ENCODE assay signal across 15 cellular contexts in the genomic region with DNA sequence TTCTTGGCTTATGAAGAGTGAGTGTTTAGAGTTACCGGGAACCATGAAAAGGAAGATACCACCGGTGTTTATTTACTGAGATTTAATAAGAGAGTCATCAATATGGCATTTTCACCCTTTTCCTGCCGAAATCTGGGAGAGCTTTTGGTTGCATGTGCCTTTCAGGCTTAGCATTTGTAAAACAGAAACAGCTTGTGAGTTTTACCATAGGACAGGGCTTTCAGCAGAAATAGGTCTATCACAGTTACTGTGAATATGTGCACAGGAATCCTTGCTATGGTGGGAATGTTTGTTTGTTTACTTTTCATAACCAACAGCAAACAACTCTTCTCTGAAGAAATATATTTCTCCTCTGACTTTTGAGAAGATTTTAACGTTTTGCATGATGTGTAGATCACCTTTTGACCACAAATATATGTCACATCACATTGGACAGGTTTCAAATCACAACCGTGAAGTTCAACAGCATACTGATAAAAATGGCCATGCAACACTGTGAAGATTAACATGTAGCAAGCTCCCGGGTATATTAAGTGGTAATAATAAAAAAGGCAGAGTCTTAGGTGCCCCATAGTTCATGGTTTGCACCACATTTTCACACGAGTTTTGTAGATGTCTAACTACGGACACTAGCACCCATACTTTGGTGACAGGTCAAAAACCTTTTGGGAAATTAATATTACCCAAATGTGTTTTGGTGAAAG. TPM values are rescaled to one million over a fixed set of nuclear protein-coding genes. Genes with fewer than 3 reads are reported as not detected.
DNase-seq lines count a peak whose midpoint lies in the region; ATAC-seq and TF ChIP-seq lines count a peak whose summit lies in the region.
"Had no signal": no experiment of that assay in that cellular context is flagged by ENCODE, and none has a peak within 500 bp of the region (broad histone marks: within the 10 kb centered on the region; RNA-seq: fewer than 3 reads in every experiment).

No MANE protein-coding gene starts in this region.

- no peak for TF ChIP-seq POLR2A in esophagus muscularis mucosa (IDR thresholded peaks at IDR 0.05; ENCODE audit: low read depth)

- intact Hi-C loops in heart right ventricle (cut with DNase I), result loop anchor here in 3 of 10 donors (10.0 kb wide), 3 partner anchors 99 to 249 kb away; no protein-coding TSS in a partner anchor
- intact Hi-C loops in Right ventricle myocardium inferior (cut with DNase I), result no loop called here
- intact Hi-C loops in esophagus muscularis mucosa (cut with DNase I), result no loop called here

- TF ChIP-seq EP300 in esophagus muscularis mucosa (IDR thresholded peaks at IDR 0.05), result no peak

- H3K27ac ChIP-seq in heart right ventricle (peak overlapping the region in 6 of 10 donors; percentile 52 to 77 (median 68)), esophagus muscularis mucosa (replicated peaks in 1 of 4) (no peak overlapping the region)

- TF ChIP-seq CTCF in heart right ventricle (IDR thresholded peaks at IDR 0.05), result no peak
- TF ChIP-seq CTCF in astrocyte of the spinal cord (IDR thresholded peaks at IDR 0.05; ENCODE audit: low read depth, low read length), result no peak
- no peak for TF ChIP-seq CTCF in esophagus muscularis mucosa (IDR thresholded peaks at IDR 0.05)

- WGBS in heart right ventricle, 2 donors, result 47 to 48% methylated on average over 8 of the region's 8 CpGs
- 75% methylated on average over 8 of the region's 8 CpGs for WGBS in esophagus muscularis mucosa

- DNase-seq in heart right ventricle (no peak), Right ventricle myocardium inferior (ENCODE audit: missing footprints) (no peak), astrocyte of the spinal cord (ENCODE audit: low read depth, low spot score) (peak; percentile 47), iris pigment epithelial cell (ENCODE audit: low read depth) (peak; percentile 76), islet precursor cell (no peak), NCI-H1105 (lab: John Stamatoyannopoulos, UW) (no peak), esophagus muscularis mucosa (ENCODE audit: extremely low spot score) (no peak)
- DNase-seq: activated CD4-positive, alpha-beta T cell treated with anti-CD3 and anti-CD28 coated beads for 4 hours; DND-41; erythroblast; kidney; NCI-H1694; NCI-H82 had no signal

- in situ Hi-C loops in astrocyte of the spinal cord (cut with HindIII; ENCODE audit: low sequenced_read_pairs), result no loop called here

- ATAC-seq in heart right ventricle (no peak), Right ventricle myocardium inferior (no peak), GM21423 (IDR thresholded peaks at IDR 0.05; ENCODE audit: unreplicated experiment) (no peak)

- no peaks in the 10 kb centered on the region for H3K27me3 ChIP-seq in heart right ventricle
- H3K27me3 ChIP-seq in esophagus muscularis mucosa, result no peaks in the 10 kb centered on the region
- H3K27me3 ChIP-seq: upper lobe of left lung had no signal

- peak overlapping the region in 5 of 10 donors; percentile 6 to 22 (median 15) for H3K4me3 ChIP-seq in heart right ventricle
- no peak overlapping the region for H3K4me3 ChIP-seq in astrocyte of the spinal cord (ENCODE audit: low read depth, low read length)
- no peak overlapping the region for H3K4me3 ChIP-seq in esophagus muscularis mucosa
- H3K4me3 ChIP-seq: upper lobe of left lung had no signal

- no peaks in the 10 kb centered on the region for H3K9me3 ChIP-seq in heart right ventricle
- no peaks in the 10 kb centered on the region for H3K9me3 ChIP-seq in esophagus muscularis mucosa
- H3K9me3 ChIP-seq: upper lobe of left lung had no signal

- H3K4me1 ChIP-seq in heart right ventricle (peaks cover 10 to 57% (median 44%) of the 10 kb centered on the region in 9 donors), esophagus muscularis mucosa (peaks cover 9 to 25% (median 11%) of the 10 kb centered on the region in 4 donors)

- no peaks in the 10 kb centered on the region for H3K36me3 ChIP-seq in heart right ventricle
- no peaks in the 10 kb centered on the region for H3K36me3 ChIP-seq in esophagus muscularis mucosa
- H3K36me3 ChIP-seq: upper lobe of left lung had no signal

RNA-seq across cellular contexts. Expression of a gene that starts 21.3 kb away (rescaled TPM):
- total RNA-seq in heart right ventricle, result 10 to 100 TPM; 13.7 to 35.5 (median 25.0) TPM
- 10 to 100 TPM in 1 of 2 donors, 1 to 10 TPM in 1; 6.7 to 16.8 TPM for polyA plus RNA-seq in heart right ventricle
- 10.6 TPM for total RNA-seq in Right ventricle myocardium inferior
- total RNA-seq in esophagus muscularis mucosa, result 10 to 100 TPM; 17.6 to 30.2 (median 23.6) TPM

Comparison
In these comparisons a context has a peak if more than half of its experiments do, and no peak if none do; other contexts are left out.
1. DNase-seq: peak in astrocyte of the spinal cord (single experiment) and iris pigment epithelial cell (single experiment); none in heart right ventricle (0 of 2), Right ventricle myocardium inferior (single experiment), islet precursor cell (single experiment), NCI-H1105 (single experiment) and esophagus muscularis mucosa (single experiment).
2. H3K27ac ChIP-seq: peak in heart right ventricle (6 of 10); none in esophagus muscularis mucosa (0 of 4).